Comparison of ENCODE assay signal across 21 cellular contexts in genomic region chr5:16590685-16591084, GRCh38. TPM values are rescaled to one million over a fixed set of nuclear protein-coding genes. Genes with fewer than 3 reads are reported as not detected.
"Had no signal": no experiment of that assay in that cellular context is flagged by ENCODE, and none has a peak within 500 bp of the region (broad histone marks: within the 10 kb centered on the region; RNA-seq: fewer than 3 reads in every experiment).

No MANE protein-coding gene starts in this region.

- H3K36me3 ChIP-seq: colonic mucosa, left ventricle myocardium inferior, lower lobe of right lung, sigmoid colon, tibial nerve, upper lobe of right lung had no signal

- H3K27ac ChIP-seq: colonic mucosa, hepatocyte, left ventricle myocardium inferior, lower lobe of right lung, sigmoid colon, testis, upper lobe of right lung had no signal

- H3K4me3 ChIP-seq: colonic mucosa, hepatocyte, left ventricle myocardium inferior, lower lobe of right lung, sigmoid colon, skin epidermis, testis, tibial nerve, upper lobe of right lung had no signal

- H3K27me3 ChIP-seq: colonic mucosa, hepatocyte, sigmoid colon, testis, tibial nerve, upper lobe of right lung had no signal

- H3K4me1 ChIP-seq: colonic mucosa, lower lobe of right lung, testis, upper lobe of right lung had no signal

- H3K27me3 Mint-ChIP-seq: stimulated activated naive B cell treated with anti-CD40 and anti-IgM and Interleukin-4, amounts not matched to agents 10 μg/mL and 1 μg/mL and 100 μg/mL, for 72 hours; stimulated activated naive CD8-positive, alpha-beta T cell treated with anti-CD3 and anti-CD28 coated beads, Interleukin-15, amount 100 ng/mL, for 72 hours had no signal

- ATAC-seq: left cardiac atrium; lower lobe of right lung; stimulated activated naive B cell treated with anti-CD40 and anti-IgM and Interleukin-4, amounts not matched to agents 10 μg/mL and 1 μg/mL and 100 μg/mL, for 72 hours; stimulated activated naive CD8-positive, alpha-beta T cell treated with anti-CD3 and anti-CD28 coated beads, Interleukin-15, amount 100 ng/mL, for 72 hours; upper lobe of right lung had no signal

- H3K27ac Mint-ChIP-seq: memory B cell; mesothelial cell of epicardium; stimulated activated naive B cell treated with anti-CD40 and anti-IgM and Interleukin-4, amounts not matched to agents 10 μg/mL and 1 μg/mL and 100 μg/mL, for 72 hours; stimulated activated naive CD8-positive, alpha-beta T cell treated with anti-CD3 and anti-CD28 coated beads, Interleukin-15, amount 100 ng/mL, for 72 hours had no signal

- DNase-seq: colonic mucosa; effector CD4-positive, alpha-beta T cell; foreskin melanocyte; kidney; left cardiac atrium; left ventricle myocardium inferior; lower lobe of right lung; sigmoid colon; stimulated activated CD4-positive, alpha-beta T cell treated with anti-CD3 and anti-CD28 coated beads, Interleukin-2, amount 100 ng/mL, for 24 hours; stimulated activated CD4-positive, alpha-beta T cell treated with anti-CD3 and anti-CD28 coated beads, Interleukin-4, amount 100 ng/mL, for 4 hours; stimulated activated naive B cell treated with anti-CD40 and anti-IgM and Interleukin-4, amounts not matched to agents 10 μg/mL and 1 μg/mL and 100 μg/mL, for 72 hours; stimulated activated naive CD8-positive, alpha-beta T cell treated with anti-CD3 and anti-CD28 coated beads, Interleukin-15, amount 100 ng/mL, for 72 hours; testis; upper lobe of right lung had no signal

- H3K4me3 Mint-ChIP-seq: memory B cell; mesothelial cell of epicardium; nephron; stimulated activated naive B cell treated with anti-CD40 and anti-IgM and Interleukin-4, amounts not matched to agents 10 μg/mL and 1 μg/mL and 100 μg/mL, for 72 hours; stimulated activated naive CD8-positive, alpha-beta T cell treated with anti-CD3 and anti-CD28 coated beads, Interleukin-15, amount 100 ng/mL, for 72 hours had no signal

- H3K9me3 Mint-ChIP-seq: stimulated activated naive CD8-positive, alpha-beta T cell treated with anti-CD3 and anti-CD28 coated beads, Interleukin-15, amount 100 ng/mL, for 72 hours had no signal

- H3K9me3 ChIP-seq: colonic mucosa, left ventricle myocardium inferior, lower lobe of right lung, testis, tibial nerve, upper lobe of right lung had no signal

- FAIRE-seq: kidney had no signal

- H3K4me1 Mint-ChIP-seq: mesothelial cell of epicardium had no signal

RNA-seq across cellular contexts. Expression of gene RETREG1, which starts 26.1 kb away (rescaled TPM):
- total RNA-seq: dermis microvascular lymphatic vessel endothelial cell had no signal
